8 cellular contexts compared by ENCODE assay signal in the genomic region with DNA sequence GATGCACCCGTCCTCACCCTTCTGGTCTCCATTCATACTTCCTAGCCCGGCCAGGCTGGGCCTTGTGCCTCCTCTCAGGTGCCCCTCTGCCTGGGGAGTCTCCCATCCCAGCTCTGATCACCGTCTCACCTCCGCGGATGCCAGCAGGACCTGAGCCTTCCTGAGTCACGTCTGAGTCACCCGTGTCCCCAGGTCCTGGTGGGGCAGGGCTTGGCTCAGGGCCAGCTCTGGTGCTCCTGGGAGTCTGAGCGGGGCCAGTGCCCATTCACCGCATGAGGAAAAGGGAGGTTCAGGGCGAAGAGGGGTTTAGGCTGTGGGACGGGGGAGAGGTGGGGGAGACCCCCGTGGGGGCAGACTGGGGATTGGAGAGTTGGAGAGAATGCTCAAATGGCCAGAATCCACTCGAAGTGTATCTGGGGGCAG. TPM values are rescaled to one million over a fixed set of nuclear protein-coding genes. Genes with fewer than 3 reads are reported as not detected.
DNase-seq lines count a peak whose midpoint lies in the region; FAIRE-seq and TF ChIP-seq lines count a peak whose summit lies in the region.

No MANE protein-coding gene starts in this region.

- peak overlapping the region; percentile 73; the same call in 1 of the 2 replicates for H2AFZ ChIP-seq in OCI-LY3 (ENCODE audit: low read depth, low read length)

- H3K27ac ChIP-seq in OCI-LY3 (ENCODE audit: low read length), result no peak overlapping the region
- peak overlapping the region; percentile 60 to 65 for H3K27ac ChIP-seq in right atrium auricular region

- no peak for FAIRE-seq in GM19239 (lab: Jason Lieb, UNC)

- TF ChIP-seq CTCF in OCI-LY3 (IDR thresholded peaks at IDR 0.05; ENCODE audit: low read depth, low read length) (no peak), right atrium auricular region (IDR thresholded peaks at IDR 0.05) (no peak), endothelial cell (IDR thresholded peaks at IDR 0.05; ENCODE audit: unreplicated experiment) (no peak)

- DNase-seq in EH (ENCODE audit: low read depth) (peak; percentile 72), right atrium auricular region (ENCODE audit: low spot score) (peak; percentile 86), endothelial cell (ENCODE audit: low spot score) (no peak), HuH-7 (ENCODE audit: low spot score) (no peak), GM19239 (ENCODE audit: insufficient read length, low spot score) (no peak)
- DNase-seq in activated naive CD4-positive, alpha-beta T cell treated with Interleukin-2 at 50 U/mL for 16 hours, result peak; percentile 60
- peak; percentile 50 for DNase-seq in stimulated activated CD4-positive, alpha-beta T cell treated with anti-CD3 and anti-CD28 coated beads, Interleukin-12 subunit alpha, Interleukin-12 subunit beta, amount 100 ng/mL, for 4 hours

- peak overlapping the region; percentile 76 for H3K4me3 ChIP-seq in OCI-LY3 (ENCODE audit: low read length)
- peak overlapping the region in 1 of 2 donors; percentile 56 for H3K4me3 ChIP-seq in right atrium auricular region

- no peaks in the 10 kb centered on the region for H3K9me3 ChIP-seq in OCI-LY3 (ENCODE audit: insufficient read depth, low read length)
- H3K9me3 ChIP-seq in right atrium auricular region, result no peaks in the 10 kb centered on the region

- H3K4me2 ChIP-seq in OCI-LY3 (ENCODE audit: low read length), result peak overlapping the region; percentile 95

- H3K4me1 Mint-ChIP-seq in endothelial cell (ENCODE audit: unreplicated experiment), result peaks cover 6% of the 10 kb centered on the region

- H3K4me1 ChIP-seq in OCI-LY3 (ENCODE audit: low read length), result peaks cover 12% of the 10 kb centered on the region
- peaks cover 0 to 24% of the 10 kb centered on the region in 2 donors for H3K4me1 ChIP-seq in right atrium auricular region

- 0 out of 2 replicates have a peak, but pooled peaks cover 5% of the 10 kb centered on the region for H3K27me3 ChIP-seq in OCI-LY3 (ENCODE audit: low read depth, low read length)
- no peaks in the 10 kb centered on the region for H3K27me3 ChIP-seq in right atrium auricular region

- no peaks in the 10 kb centered on the region for H3K36me3 Mint-ChIP-seq in endothelial cell (ENCODE audit: low read depth, unreplicated experiment)

- H3K27me3 Mint-ChIP-seq in endothelial cell (ENCODE audit: unreplicated experiment), result peaks cover 13% of the 10 kb centered on the region

- peak overlapping the region; percentile 78 for H3K9ac ChIP-seq in OCI-LY3 (ENCODE audit: low read length)

- H4K20me1 ChIP-seq in OCI-LY3 (ENCODE audit: insufficient read depth, low read length), result no peaks in the 10 kb centered on the region

- no peaks in the 10 kb centered on the region for H3K79me2 ChIP-seq in OCI-LY3 (ENCODE audit: low read length)

- peaks cover 10% of the 10 kb centered on the region for H3K36me3 ChIP-seq in OCI-LY3 (replicated peaks; ENCODE audit: low read depth, low read length)
- H3K36me3 ChIP-seq in right atrium auricular region, result peaks cover 16% of the 10 kb centered on the region

- H3K4me3 Mint-ChIP-seq in endothelial cell (ENCODE audit: unreplicated experiment), result no peak overlapping the region

- H3K9me3 Mint-ChIP-seq in endothelial cell (ENCODE audit: unreplicated experiment), result no peaks in the 10 kb centered on the region

- H3K27ac Mint-ChIP-seq in endothelial cell (ENCODE audit: unreplicated experiment), result no peak overlapping the region

RNA-seq across cellular contexts. Expression of gene ATP8B3, which starts 0.6 kb away (rescaled TPM):
- total RNA-seq in right atrium auricular region, result under 1 TPM; 0.51 to 0.74 TPM
- total RNA-seq in endothelial cell (ENCODE audit: unreplicated experiment), result 0.69 TPM

RNA-seq across cellular contexts. Expression of gene REXO1, which starts 36.8 kb away (rescaled TPM):
- total RNA-seq in right atrium auricular region, result 10 to 100 TPM in 1 of 2 donors, 1 to 10 TPM in 1; 9.6 to 12.1 TPM
- 48.1 TPM for total RNA-seq in endothelial cell (ENCODE audit: unreplicated experiment)

RNA-seq across cellular contexts. Expression of gene KLF16, which starts 51.9 kb away (rescaled TPM):
- total RNA-seq in right atrium auricular region, result 1 to 10 TPM; 4.4 to 5.6 TPM
- 19.9 TPM for total RNA-seq in endothelial cell (ENCODE audit: unreplicated experiment)

RNA-seq across cellular contexts. Expression of gene ONECUT3, which starts 58.2 kb away (rescaled TPM):
- total RNA-seq in right atrium auricular region (not detected), endothelial cell (ENCODE audit: unreplicated experiment) (not detected)

Comparison
In these comparisons a context has a peak if more than half of its experiments do, and no peak if none do; other contexts are left out.
1. DNase-seq: peak in EH (single experiment), activated naive CD4-positive, alpha-beta T cell treated with Interleukin-2 at 50 U/mL for 16 hours (single experiment), right atrium auricular region (single experiment) and stimulated activated CD4-positive, alpha-beta T cell treated with anti-CD3 and anti-CD28 coated beads, Interleukin-12 subunit alpha, Interleukin-12 subunit beta, amount 100 ng/mL, for 4 hours (single experiment); none in endothelial cell (single experiment), HuH-7 (single experiment) and GM19239 (single experiment).